In genomic region chr4:7774301-7775019, GRCh38 we compare ENCODE assay signal across 20 cellular contexts.
DNase-seq lines count a peak whose midpoint lies in the region; FAIRE-seq and TF ChIP-seq lines count a peak whose summit lies in the region.
"Had no signal": no experiment of that assay in that cellular context is flagged by ENCODE, and none has a peak within 500 bp of the region (broad histone marks: within the 10 kb centered on the region; RNA-seq: fewer than 3 reads in every experiment).

No MANE protein-coding gene starts in this region.

- no peak overlapping the region for H3K14ac ChIP-seq in H9 (ENCODE audit: insufficient read depth, low read length)

- no peaks in the 10 kb centered on the region for H3K9me3 Mint-ChIP-seq in H9
- H3K9me3 Mint-ChIP-seq in astrocyte (ENCODE audit: unreplicated experiment): no peaks in the 10 kb centered on the region

- H3K27ac ChIP-seq in H9 (ENCODE audit: insufficient read length, low read depth, low read length) (no peak overlapping the region), astrocyte (ENCODE audit: low read depth, low read length) (no peak overlapping the region), sigmoid colon (no peak overlapping the region)
- H3K27ac ChIP-seq: KMS-11, SJSA1 had no signal

- H2BK15ac ChIP-seq in H9 (ENCODE audit: low read depth, low read length): no peak overlapping the region

- H3K9me3 ChIP-seq in H9 (ENCODE audit: control insufficient read depth, low read depth, low read length): no peaks in the 10 kb centered on the region
- H3K9me3 ChIP-seq in astrocyte (ENCODE audit: insufficient read depth, low read depth, low read length): no peaks in the 10 kb centered on the region
- no peaks in the 10 kb centered on the region for H3K9me3 ChIP-seq in sigmoid colon
- H3K9me3 ChIP-seq: Caco-2, SJSA1 had no signal

- H3K4me3 Mint-ChIP-seq in H9 (no peak overlapping the region), astrocyte (ENCODE audit: unreplicated experiment) (no peak overlapping the region)

- H3K23ac ChIP-seq in H9 (ENCODE audit: insufficient read length, low read depth, low read length): no peak overlapping the region

- H4K8ac ChIP-seq in H9 (replicated peaks; ENCODE audit: insufficient read length, low read depth, low read length): no peak overlapping the region

- H3K27me3 Mint-ChIP-seq in H9 (ENCODE audit: low read depth) (no peaks in the 10 kb centered on the region), astrocyte (ENCODE audit: low read depth, unreplicated experiment) (no peaks in the 10 kb centered on the region)

- H3K27me3 ChIP-seq in H9 (ENCODE audit: insufficient read depth, low read length) (no peaks in the 10 kb centered on the region), astrocyte (ENCODE audit: insufficient read depth, low read length) (no peaks in the 10 kb centered on the region), sigmoid colon (no peaks in the 10 kb centered on the region)
- H3K27me3 ChIP-seq: SJSA1 had no signal

- peaks cover 6 to 38% (median 30%) of the 10 kb centered on the region in 3 experiments for H3K36me3 Mint-ChIP-seq in H9 (ENCODE audit: insufficient read depth in 1 of 3, low read depth in 3 of 3)
- H3K36me3 Mint-ChIP-seq in astrocyte (ENCODE audit: low read depth, unreplicated experiment): peaks cover 64% of the 10 kb centered on the region

- no peak overlapping the region for H3T11ph ChIP-seq in H9 (ENCODE audit: low read length)

- no peak overlapping the region for H2BK20ac ChIP-seq in H9 (ENCODE audit: low read depth, low read length, poor library complexity, severe bottlenecking)

- H2AK5ac ChIP-seq in H9 (ENCODE audit: insufficient read length, low read length): no peak overlapping the region

- no peak overlapping the region for H2BK12ac ChIP-seq in H9 (ENCODE audit: insufficient read length, low read depth, low read length)

- H3K27ac Mint-ChIP-seq in H9 (peak overlapping the region in 2 of 3 experiments; percentile 40 to 69; a peak in 4 of 7 replicates), astrocyte (ENCODE audit: unreplicated experiment) (peak overlapping the region; percentile 26)

- TF ChIP-seq EP300 in sigmoid colon (IDR thresholded peaks at IDR 0.05): no peak

- H3K9ac ChIP-seq in H9 (ENCODE audit: extremely low read depth, insufficient read length, low read length) (no peak overlapping the region), astrocyte (ENCODE audit: low read length) (no peak overlapping the region)
- H3K9ac ChIP-seq: KMS-11 had no signal

- H3K4me1 Mint-ChIP-seq in H9 (peaks cover 29 to 38% of the 10 kb centered on the region in 2 experiments), astrocyte (ENCODE audit: low read depth, unreplicated experiment) (peaks cover 13% of the 10 kb centered on the region)

- peaks cover 88% of the 10 kb centered on the region for H3K36me3 ChIP-seq in astrocyte (ENCODE audit: insufficient read depth, low read length)
- peaks cover 0 to 74% (median 32%) of the 10 kb centered on the region in 4 donors for H3K36me3 ChIP-seq in sigmoid colon

- no peaks in the 10 kb centered on the region for H3K79me1 ChIP-seq in H9 (ENCODE audit: insufficient read depth, low read depth, low read length, poor library complexity, severe bottlenecking)

- DNase-seq in H9 (no peak), astrocyte (ENCODE audit: low read depth) (no peak), mesenteric fat pad (ENCODE audit: low spot score) (peak; percentile 82), sigmoid colon (peak; percentile 40), cerebellar nuclear complex (lab: John Stamatoyannopoulos, UW) (no peak), GM19240 (ENCODE audit: insufficient read length, low spot score) (no peak), T-helper 1 cell (no peak), germinal center (ENCODE audit: low spot score) (no peak)
- DNase-seq: Caco-2, DMS53, NCI-H1105, NCI-H187, NCI-H226, NCI-H526, RPMI8226 had no signal

- H4K20me1 ChIP-seq in H9 (ENCODE audit: control insufficient read depth, insufficient read depth, insufficient read length): no peaks in the 10 kb centered on the region
- peaks cover 95% of the 10 kb centered on the region for H4K20me1 ChIP-seq in astrocyte (ENCODE audit: insufficient read depth, low read length)

- no peak overlapping the region for H2BK120ac ChIP-seq in H9 (ENCODE audit: low read depth, low read length, poor library complexity, severe bottlenecking)

- no peak overlapping the region for H3K4ac ChIP-seq in H9 (ENCODE audit: low read depth, low read length)

- TF ChIP-seq POLR2A in sigmoid colon (IDR thresholded peaks at IDR 0.05): no peak

- H3K4me3 ChIP-seq in astrocyte (ENCODE audit: insufficient read depth, low read depth, low read length) (no peak overlapping the region), sigmoid colon (no peak overlapping the region)
- H3K4me3 ChIP-seq: SJSA1 had no signal

- H3K4me2 ChIP-seq in H9 (ENCODE audit: insufficient read depth, insufficient read length, low read length): no peak overlapping the region
- no peak overlapping the region for H3K4me2 ChIP-seq in astrocyte (ENCODE audit: low read length)
- H3K4me2 ChIP-seq: KMS-11 had no signal

- FAIRE-seq in astrocyte (lab: Jason Lieb, UNC): no peak
- FAIRE-seq: GM19239, H54, HepG2 had no signal

- TF ChIP-seq CTCF in H9 (conservative IDR thresholded peaks at IDR 0.05) (no peak), astrocyte (IDR thresholded peaks at IDR 0.05; ENCODE audit: insufficient read depth, low read depth, low read length) (no peak), sigmoid colon (IDR thresholded peaks at IDR 0.05) (no peak)

- H2BK5ac ChIP-seq in H9 (ENCODE audit: insufficient read length, low read length): no peak overlapping the region

- H3K4me1 ChIP-seq in H9 (ENCODE audit: insufficient read depth, low read length) (no peaks in the 10 kb centered on the region), astrocyte (ENCODE audit: insufficient read depth, low read length) (peaks cover 10% of the 10 kb centered on the region), sigmoid colon (peaks cover 0 to 55% (median 41%) of the 10 kb centered on the region in 4 donors)
- H3K4me1 ChIP-seq: Caco-2 had no signal

- WGBS in H9 (ENCODE audit: extremely low coverage, insufficient read length, low lambda C conversion rate): no CpG with 5 or more reads among the region's 20 CpGs
- 87 to 95% methylated on average over 20 of the region's 20 CpGs for WGBS in sigmoid colon, 2 donors

- no peak overlapping the region for H3K18ac ChIP-seq in H9 (ENCODE audit: insufficient read length, low read depth, low read length)

- intact Hi-C loops in sigmoid colon (cut with DNase I): no loop called here

- no peak overlapping the region for H4K91ac ChIP-seq in H9 (ENCODE audit: insufficient read length, low read depth, low read length)

- H3K56ac ChIP-seq in H9 (ENCODE audit: insufficient read length, low read depth, low read length): no peak overlapping the region

- H2AFZ ChIP-seq in H9 (ENCODE audit: low read length): no peak overlapping the region
- H2AFZ ChIP-seq in astrocyte (ENCODE audit: low read depth, low read length): no peak overlapping the region

- no peak overlapping the region for H4K5ac ChIP-seq in H9 (ENCODE audit: insufficient read length, low read depth, low read length)

- H3K79me2 ChIP-seq in H9 (ENCODE audit: insufficient read depth, low read length): no peaks in the 10 kb centered on the region
- H3K79me2 ChIP-seq in astrocyte (ENCODE audit: insufficient read depth, low read length): peaks cover 88% of the 10 kb centered on the region

- no peaks in the 10 kb centered on the region for H3K23me2 ChIP-seq in H9 (ENCODE audit: insufficient read length, low read depth, low read length, poor library complexity, severe bottlenecking)

Comparison
In these comparisons a context has a peak if more than half of its experiments do, and no peak if none do; other contexts are left out.
1. DNase-seq: peak in mesenteric fat pad (single experiment) and sigmoid colon (single experiment); none in H9 (single experiment), astrocyte (single experiment), cerebellar nuclear complex (0 of 2), GM19240 (single experiment), T-helper 1 cell (0 of 5) and germinal center (single experiment).